8 cellular contexts compared by ENCODE assay signal in the genomic region with DNA sequence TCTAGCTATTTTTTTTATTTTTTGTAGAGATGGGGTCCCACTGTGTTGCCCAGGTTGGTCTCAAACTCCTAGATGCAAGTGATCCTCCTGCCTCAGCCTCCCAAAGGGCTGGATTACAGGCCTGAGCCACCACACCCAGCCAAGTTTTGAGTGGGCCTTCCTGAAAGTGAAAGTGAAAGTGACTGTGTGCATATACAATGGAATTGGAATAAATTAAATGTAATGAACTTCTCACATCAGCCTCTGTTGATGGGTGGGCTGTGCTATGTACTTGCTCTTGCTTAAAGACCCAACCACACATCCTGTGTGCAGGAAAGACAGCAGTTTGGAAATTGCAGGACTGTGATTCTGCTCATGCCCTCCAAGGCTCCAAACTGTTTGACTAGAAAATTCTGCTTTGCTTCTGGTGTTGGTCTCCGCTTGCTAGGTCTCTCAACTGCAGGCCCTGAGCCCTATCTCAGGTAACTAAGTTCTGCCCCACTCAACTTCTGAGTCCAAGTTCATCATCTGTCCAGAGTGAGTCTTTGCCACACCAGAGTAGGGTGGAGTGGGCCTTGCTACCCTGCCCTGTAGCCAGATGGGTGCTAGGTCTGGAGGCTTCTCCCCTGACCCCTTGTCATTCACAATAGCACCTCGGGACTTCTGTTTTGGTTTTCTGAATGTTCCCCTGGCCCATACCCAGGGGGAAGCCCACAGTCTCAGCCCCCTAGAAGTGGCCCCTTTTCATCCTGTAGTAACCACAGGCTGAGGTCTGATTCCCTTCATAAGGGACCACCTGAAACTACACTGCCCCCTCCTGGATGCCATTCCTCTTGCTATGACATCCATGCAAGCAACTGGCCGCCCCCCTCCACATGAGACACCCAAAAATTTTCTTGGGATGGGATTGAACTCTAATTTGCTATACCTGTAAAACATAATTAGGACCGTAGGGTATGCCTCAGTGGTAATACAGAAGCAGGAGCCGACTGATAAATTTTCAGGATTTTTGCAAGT. TPM values are rescaled to one million over a fixed set of nuclear protein-coding genes. Genes with fewer than 3 reads are reported as not detected.
DNase-seq lines count a peak whose midpoint lies in the region; ATAC-seq and TF ChIP-seq lines count a peak whose summit lies in the region.

No MANE protein-coding gene starts in this region.

- H3K4me3 ChIP-seq in BE2C (ENCODE audit: low read depth, low read length) (no peak overlapping the region), GM12864 (ENCODE audit: low read depth, low read length) (no peak overlapping the region), SJCRH30 (no peak overlapping the region)

- DNase-seq in BE2C (peak; percentile 59), GM12864 (ENCODE audit: low read depth) (no peak), SJCRH30 (peak; percentile 15 to 17), foreskin keratinocyte (no peak), cerebellar cortex (ENCODE audit: low spot score) (no peak)
- DNase-seq in stimulated activated CD4-positive, alpha-beta T cell treated with anti-CD3 and anti-CD28 coated beads, Interleukin-2, amount 100 ng/mL, for 24 hours, result no peak

- no peaks in the 10 kb centered on the region for H3K27me3 ChIP-seq in BE2C
- H3K27me3 ChIP-seq in SJCRH30, result no peaks in the 10 kb centered on the region
- H3K27me3 ChIP-seq in foreskin keratinocyte, result no peaks in the 10 kb centered on the region

- H3K27ac ChIP-seq in SJCRH30 (no peak overlapping the region), foreskin keratinocyte (no peak overlapping the region)

- H3K36me3 ChIP-seq in BE2C (no peaks in the 10 kb centered on the region), SJCRH30 (no peaks in the 10 kb centered on the region)

- TF ChIP-seq CTCF in BE2C (IDR thresholded peaks at IDR 0.05; ENCODE audit: low read depth, low read length) (peak; percentile 50), GM12864 (IDR thresholded peaks at IDR 0.05; ENCODE audit: low read depth, low read length, missing control alignments) (peak; percentile 4), foreskin keratinocyte (conservative IDR thresholded peaks at IDR 0.05) (peak; percentile 15)

- H3K4me1 ChIP-seq in BE2C, result no peaks in the 10 kb centered on the region
- peaks cover 12% of the 10 kb centered on the region; the same call in 1 of the 2 replicates for H3K4me1 ChIP-seq in SJCRH30
- H3K4me1 ChIP-seq in foreskin keratinocyte, result peaks cover 33% of the 10 kb centered on the region

- H3K9me3 ChIP-seq in BE2C, result no peaks in the 10 kb centered on the region
- no peaks in the 10 kb centered on the region for H3K9me3 ChIP-seq in SJCRH30 (replicated peaks)

- ATAC-seq in foreskin keratinocyte (no peak), HG03039 (IDR thresholded peaks at IDR 0.05; ENCODE audit: unreplicated experiment) (no peak), HG03432 (IDR thresholded peaks at IDR 0.05; ENCODE audit: unreplicated experiment) (no peak)

RNA-seq across cellular contexts. Expression of gene RAD23B, which starts 36.5 kb away (rescaled TPM):
- 270 TPM for polyA plus RNA-seq in BE2C (2012; ENCODE audit: insufficient read depth, insufficient read length, low read depth)
- total RNA-seq in SJCRH30 (2014; rRNA removed; shearing (Covaris generic)), result 143 and 146 TPM in 2 replicates
- total RNA-seq in foreskin keratinocyte, result 115 and 122 TPM in 2 replicates
- polyA plus RNA-seq in foreskin keratinocyte, result 55.9 and 66.6 TPM in 2 replicates

Comparison
In these comparisons a context has a peak if more than half of its experiments do, and no peak if none do; other contexts are left out.
1. DNase-seq: peak in BE2C (single experiment) and SJCRH30 (2 of 2); none in GM12864 (single experiment), foreskin keratinocyte (0 of 2), cerebellar cortex (single experiment) and stimulated activated CD4-positive, alpha-beta T cell treated with anti-CD3 and anti-CD28 coated beads, Interleukin-2, amount 100 ng/mL, for 24 hours (0 of 2).
2. Peak in every context shown above with its lines, with median percentiles within 50 percentile points of each other: CTCF ChIP-seq.